ENCODE assay signal across 26 cellular contexts in genomic region chr2:12089001-12089400, GRCh38.
"Had no signal": no experiment of that assay in that cellular context is flagged by ENCODE, and none has a peak within 500 bp of the region (broad histone marks: within the 10 kb centered on the region; RNA-seq: fewer than 3 reads in every experiment).

No MANE protein-coding gene starts in this region.

- H3K36me3 Mint-ChIP-seq: mesothelial cell of epicardium; naive thymus-derived CD4-positive, alpha-beta T cell; neural progenitor cell had no signal

- H3K27ac ChIP-seq: coronary artery, hepatocyte, left lung, neural progenitor cell, parathyroid adenoma, right lobe of liver, thoracic aorta, tibial nerve, upper lobe of left lung, uterus had no signal

- H3K4me3 ChIP-seq: coronary artery, hepatocyte, left lung, neural progenitor cell, right lobe of liver, thoracic aorta, tibial nerve, upper lobe of left lung, uterus had no signal

- H3K27me3 Mint-ChIP-seq: progenitor cell of endocrine pancreas had no signal

- H3K4me1 ChIP-seq: left lung, neural progenitor cell, parathyroid adenoma, tibial nerve, upper lobe of left lung, uterus had no signal

- H3K9ac ChIP-seq: neural progenitor cell, parathyroid adenoma had no signal

- H3K36me3 ChIP-seq: left lung, neural progenitor cell, right lobe of liver, thoracic aorta, tibial nerve, upper lobe of left lung, uterus had no signal

- DNase-seq: dermis blood vessel endothelial cell; effector memory CD8-positive, alpha-beta T cell; head of caudate nucleus; left cardiac atrium; left lung; mesenchymal stem cell; naive thymus-derived CD4-positive, alpha-beta T cell; right lobe of liver; small intestine; stimulated activated CD4-positive, alpha-beta T cell treated with anti-CD3 and anti-CD28 coated beads, Interleukin-15, amount 100 ng/mL, for 24 hours; stimulated activated CD4-positive, alpha-beta T cell treated with anti-CD3 and anti-CD28 coated beads, Interleukin-2, amount 100 ng/mL, for 48 hours; stimulated activated naive CD4-positive, alpha-beta T cell; uterus had no signal

- H3K4me2 ChIP-seq: hepatocyte, neural progenitor cell had no signal

- H3K79me2 ChIP-seq: hepatocyte, parathyroid adenoma had no signal

- H3K9me3 ChIP-seq: left lung, right lobe of liver, thoracic aorta, tibial nerve, upper lobe of left lung, uterus had no signal

- ATAC-seq: effector memory CD8-positive, alpha-beta T cell; left cardiac atrium; left lung; naive thymus-derived CD4-positive, alpha-beta T cell; right lobe of liver had no signal

- H2AFZ ChIP-seq: hepatocyte, neural progenitor cell, parathyroid adenoma had no signal

- H3K4me3 Mint-ChIP-seq: effector memory CD8-positive, alpha-beta T cell; mesothelial cell of epicardium; naive thymus-derived CD4-positive, alpha-beta T cell; nephron; neural progenitor cell had no signal

- H3K27me3 ChIP-seq: hepatocyte, left lung, neural progenitor cell, right lobe of liver, tibial nerve, upper lobe of left lung, uterus had no signal

- H3K9me3 Mint-ChIP-seq: effector memory CD8-positive, alpha-beta T cell; nephron; neural progenitor cell had no signal

- H3K27ac Mint-ChIP-seq: effector memory CD8-positive, alpha-beta T cell; mesothelial cell of epicardium; naive thymus-derived CD4-positive, alpha-beta T cell; nephron; neural progenitor cell; progenitor cell of endocrine pancreas had no signal

- FAIRE-seq: endometrium, frontal cortex, islet of Langerhans, small intestine had no signal
